Comparison of ENCODE assay signal across 1 cellular context in genomic region chr6:41033776-41034175, GRCh38.
TF ChIP-seq lines count a peak whose summit lies in the region.

No MANE protein-coding gene starts in this region.

TF ChIP-seq in HepG2, 621 proteins besides CTCF, POLR2A, EP300 and RAD21:
- TF ChIP-seq NBN (conservative IDR thresholded peaks at IDR 0.05) (no peak), TP53 (CRISPR knock-in tag; conservative IDR thresholded peaks at IDR 0.05) (no peak), AGO2 (optimal IDR thresholded peaks at IDR 0.05; ENCODE audit: low read depth, low read length) (peak; percentile 46)
